ENCODE assay signal across 15 cellular contexts in genomic region chr22:50089231-50090140, GRCh38. TPM values are rescaled to one million over a fixed set of nuclear protein-coding genes. Genes with fewer than 3 reads are reported as not detected.
A peak's percentile ranks its signal among the peaks of the same experiment; 100 is the strongest.
DNase-seq lines count a peak whose midpoint lies in the region; ATAC-seq and TF ChIP-seq lines count a peak whose summit lies in the region.
"Had no signal": no experiment of that assay in that cellular context is flagged by ENCODE, and none has a peak within 500 bp of the region (broad histone marks: within the 10 kb centered on the region; RNA-seq: fewer than 3 reads in every experiment).

Gene MOV10L1, plus strand, starts transcription at chr22:50090006. Its CDS starts 83 bp downstream, at chr22:50090089.

- no peak within 1 kb of the TSS for H3K27ac Mint-ChIP-seq in activated CD4-positive, alpha-beta T cell treated with anti-CD3 and anti-CD28 coated beads, Interleukin-2, amount 10 ng/mL, durations not matched to agents 7 days and 5 days
- peak within 1 kb of the TSS; percentile 53 for H3K27ac Mint-ChIP-seq in natural killer cell
- H3K27ac Mint-ChIP-seq: neural progenitor cell had no signal

- H3K36me3 Mint-ChIP-seq in activated CD4-positive, alpha-beta T cell treated with anti-CD3 and anti-CD28 coated beads, Interleukin-2, amount 10 ng/mL, durations not matched to agents 7 days and 5 days (ENCODE audit: low read depth), result peaks cover 7% of the 10 kb centered on the region
- no peaks in the 10 kb centered on the region for H3K36me3 Mint-ChIP-seq in natural killer cell
- H3K36me3 Mint-ChIP-seq: neural progenitor cell had no signal

- H3K9me3 Mint-ChIP-seq in activated CD4-positive, alpha-beta T cell treated with anti-CD3 and anti-CD28 coated beads, Interleukin-2, amount 10 ng/mL, durations not matched to agents 7 days and 5 days, result peaks cover 25% of the 10 kb centered on the region
- H3K9me3 Mint-ChIP-seq in natural killer cell, result peaks cover 0 to 3% of the 10 kb centered on the region in 2 donors

- no peak within 1 kb of the TSS for H3K4me3 Mint-ChIP-seq in activated CD4-positive, alpha-beta T cell treated with anti-CD3 and anti-CD28 coated beads, Interleukin-2, amount 10 ng/mL, durations not matched to agents 7 days and 5 days
- H3K4me3 Mint-ChIP-seq in natural killer cell, result peak within 1 kb of the TSS; percentile 35
- H3K4me3 Mint-ChIP-seq: neural progenitor cell had no signal

- H3K4me1 Mint-ChIP-seq in activated CD4-positive, alpha-beta T cell treated with anti-CD3 and anti-CD28 coated beads, Interleukin-2, amount 10 ng/mL, durations not matched to agents 7 days and 5 days, result peaks cover 2% of the 10 kb centered on the region
- H3K4me1 Mint-ChIP-seq in natural killer cell, result peaks cover 0 to 10% of the 10 kb centered on the region in 2 donors

- DNase-seq in activated CD4-positive, alpha-beta T cell treated with anti-CD3 and anti-CD28 coated beads, Interleukin-2, amount 50 U/mL, for 48 hours, result peak; percentile 9 to 10
- DNase-seq in activated CD4-positive, alpha-beta T cell treated with anti-CD3 and anti-CD28 coated beads, Interleukin-2, amount 10 ng/mL, durations not matched to agents 7 days and 5 days, result no peak
- DNase-seq in HUDEP-2 (lab: John Stamatoyannopoulos, UW; ENCODE audit: unreplicated experiment in 76 of 76) (peak in 75 of 76 experiments; percentile 44 to 94 (median 88)), erythroblast (lab: John Stamatoyannopoulos, UW) (peak; percentile 42 to 51), natural killer cell (peak; percentile 66), NCI-H146 treated with DMSO at 0.1 percent for 48 hours (lab: John Stamatoyannopoulos, UW; ENCODE audit: unreplicated experiment) (no peak), GM19240 (ENCODE audit: insufficient read length, low spot score) (no peak), ecto neural progenitor cell (ENCODE audit: low spot score) (no peak)
- DNase-seq: Calu3, cortex of kidney, NCI-H187 treated with DMSO at 0.1 percent for 48 hours, NCI-H526, T-helper 9 cell had no signal

- TF ChIP-seq CTCF in natural killer cell (IDR thresholded peaks at IDR 0.05), result no peak

- intact Hi-C loops in natural killer cell (cut with micrococcal nuclease), result no loop called here

- TF ChIP-seq POLR2A in erythroblast (IDR thresholded peaks at IDR 0.05; ENCODE audit: low read length), result no peak

- H3K27me3 Mint-ChIP-seq in activated CD4-positive, alpha-beta T cell treated with anti-CD3 and anti-CD28 coated beads, Interleukin-2, amount 10 ng/mL, durations not matched to agents 7 days and 5 days, result peaks cover 16% of the 10 kb centered on the region
- no peaks in the 10 kb centered on the region for H3K27me3 Mint-ChIP-seq in natural killer cell (ENCODE audit: low read depth in 2 of 2)

- CTCF ChIA-PET in activated CD4-positive, alpha-beta T cell treated with anti-CD3 and anti-CD28 coated beads, Interleukin-2, amount 10 ng/mL, durations not matched to agents 7 days and 5 days (lab: Charles Lee), result interaction anchor here (0.6 kb wide), 1 partner anchor 252 kb away, joined by 3 read pairs; no protein-coding TSS in a partner anchor

- peak in 2 of 3 donors; percentile 49 for ATAC-seq in natural killer cell
- ATAC-seq: A549 had no signal

- POLR2A ChIA-PET in activated CD4-positive, alpha-beta T cell treated with anti-CD3 and anti-CD28 coated beads, Interleukin-2, amount 10 ng/mL, durations not matched to agents 7 days and 5 days (lab: Charles Lee), result no interaction called here

RNA-seq across cellular contexts. Expression of gene MOV10L1, which starts in this region (rescaled TPM):
- not detected for total RNA-seq in activated CD4-positive, alpha-beta T cell treated with anti-CD3 and anti-CD28 coated beads, Interleukin-2, amount 10 ng/mL, durations not matched to agents 7 days and 5 days
- total RNA-seq in natural killer cell, result 1 to 10 TPM in 2 of 3 donors, not detected in 1; 1.0 to 1.7 TPM
- total RNA-seq: Calu3 had no signal

Comparison
In these comparisons a context has a peak if more than half of its experiments do, and no peak if none do; other contexts are left out.
1. DNase-seq: peak in activated CD4-positive, alpha-beta T cell treated with anti-CD3 and anti-CD28 coated beads, Interleukin-2, amount 50 U/mL, for 48 hours (2 of 2), HUDEP-2 (75 of 76), erythroblast (2 of 2) and natural killer cell (single experiment); none in activated CD4-positive, alpha-beta T cell treated with anti-CD3 and anti-CD28 coated beads, Interleukin-2, amount 10 ng/mL, durations not matched to agents 7 days and 5 days (single experiment), NCI-H146 treated with DMSO at 0.1 percent for 48 hours (single experiment), GM19240 (single experiment) and ecto neural progenitor cell (single experiment).